In genomic region chr11:62445314-62445740, GRCh38 we compare ENCODE assay signal across 12 cellular contexts. TPM values are rescaled to one million over a fixed set of nuclear protein-coding genes. Genes with fewer than 3 reads are reported as not detected.
DNase-seq lines count a peak whose midpoint lies in the region; ATAC-seq and TF ChIP-seq lines count a peak whose summit lies in the region.
"Had no signal": no experiment of that assay in that cellular context is flagged by ENCODE, and none has a peak within 500 bp of the region (broad histone marks: within the 10 kb centered on the region; RNA-seq: fewer than 3 reads in every experiment).

No MANE protein-coding gene starts in this region.

- peaks cover 27% of the 10 kb centered on the region for H3K4me1 Mint-ChIP-seq in osteocyte (ENCODE audit: unreplicated experiment)

- DNase-seq in AG10803 (ENCODE audit: low read depth) (peak; percentile 86), RWPE1 (ENCODE audit: low spot score) (no peak), fibroblast of lung (ENCODE audit: low read depth in 2 of 2) (peak; percentile 70 to 80), osteocyte (ENCODE audit: extremely low spot score, unreplicated experiment) (no peak), ACHN (no peak), GM19238 (ENCODE audit: insufficient read length, low spot score) (no peak)
- DNase-seq: activated effector memory CD4-positive, alpha-beta T cell treated with anti-CD3 and anti-CD28 coated beads, Interleukin-2, amount 50 U/mL, for 16 hours; AML-193; WERI-Rb-1 had no signal

- no peaks in the 10 kb centered on the region for H3K27me3 Mint-ChIP-seq in osteocyte (ENCODE audit: unreplicated experiment)

- H3K27ac ChIP-seq in RWPE1 (peak overlapping the region; percentile 66), fibroblast of lung (ENCODE audit: insufficient read depth, low read length) (peak overlapping the region; percentile 92)
- H3K27ac ChIP-seq: WERI-Rb-1 had no signal

- H4K20me1 ChIP-seq in fibroblast of lung (ENCODE audit: control insufficient read depth, extremely low read depth, insufficient read depth, low read length) = no peaks in the 10 kb centered on the region

- H3K36me3 ChIP-seq in fibroblast of lung (ENCODE audit: control insufficient read depth, insufficient read depth, low read length) = no peaks in the 10 kb centered on the region
- H3K36me3 ChIP-seq: WERI-Rb-1 had no signal

- no peak overlapping the region for H3K4me3 Mint-ChIP-seq in osteocyte (ENCODE audit: unreplicated experiment)

- CTCF ChIA-PET in RWPE1 (lab: Yijun Ruan, JAX) = no interaction called here

- POLR2A ChIA-PET in RWPE1 (lab: Yijun Ruan, JAX; ENCODE audit: low non-redundant PET) = no interaction called here

- H3K4me2 ChIP-seq in fibroblast of lung (ENCODE audit: extremely low read depth, insufficient read depth, low read length) = no peak overlapping the region

- H3K27me3 ChIP-seq in fibroblast of lung (ENCODE audit: control insufficient read depth, insufficient read depth, low read length) = no peaks in the 10 kb centered on the region

- H3K9me3 ChIP-seq in fibroblast of lung (ENCODE audit: control insufficient read depth, insufficient read depth, low read depth, low read length) = no peaks in the 10 kb centered on the region

- in situ Hi-C loops in ACHN (cut with HindIII; ENCODE audit: low pct_ligation_motif_present, low pct_unique_long_range_greater_than_20kb, low sequenced_read_pairs) = no loop called here

- ATAC-seq in GM18873 (IDR thresholded peaks at IDR 0.05; ENCODE audit: low FRiP score, unreplicated experiment) (no peak), GM21529 (IDR thresholded peaks at IDR 0.05; ENCODE audit: unreplicated experiment) (no peak)

- H3K4me1 ChIP-seq in fibroblast of lung (ENCODE audit: control insufficient read depth, extremely low read depth, insufficient read depth, low read length) = peaks cover 21% of the 10 kb centered on the region

- no peaks in the 10 kb centered on the region for H3K9me3 Mint-ChIP-seq in osteocyte (ENCODE audit: unreplicated experiment)

- peak overlapping the region; percentile 48 for H3K27ac Mint-ChIP-seq in osteocyte (ENCODE audit: unreplicated experiment)

- H3K79me2 ChIP-seq in fibroblast of lung (ENCODE audit: control insufficient read depth, insufficient read depth, low read length) = no peaks in the 10 kb centered on the region

- H2AFZ ChIP-seq in fibroblast of lung (ENCODE audit: low read length) = no peak overlapping the region

- H3K4me3 ChIP-seq in AG10803 (ENCODE audit: low read length) (no peak overlapping the region), fibroblast of lung (replicated peaks in 1 of 4; ENCODE audit: control extremely low read depth in 1 of 4, insufficient read depth in 1 of 4, low read depth in 3 of 4, low read length in 4 of 4) (no peak overlapping the region)

- no peak overlapping the region for H3K9ac ChIP-seq in fibroblast of lung (ENCODE audit: insufficient read depth, low read length)

- TF ChIP-seq CTCF in AG10803 (conservative IDR thresholded peaks at IDR 0.05; ENCODE audit: low read length) (no peak), RWPE1 (conservative IDR thresholded peaks at IDR 0.05; ENCODE audit: low read depth) (no peak), fibroblast of lung (conservative IDR thresholded peaks at IDR 0.05 in 1 of 2, IDR thresholded peaks at IDR 0.05 in 1 of 2; ENCODE audit: low read depth in 1 of 2, low read length in 2 of 2) (no peak), osteocyte (IDR thresholded peaks at IDR 0.05) (no peak)

- H3K36me3 Mint-ChIP-seq in osteocyte (ENCODE audit: unreplicated experiment) = peaks cover 2% of the 10 kb centered on the region

RNA-seq across cellular contexts. Expression of gene SCGB1A1, which starts 26.5 kb away (rescaled TPM):
- total RNA-seq in fibroblast of lung (not detected in 2 replicates), osteocyte (not detected in 2 replicates)
- polyA plus RNA-seq in fibroblast of lung = not detected in 2 replicates
- polyA plus RNA-seq in fibroblast of lung (2012) = not detected in 2 replicates
- polyA minus RNA-seq in fibroblast of lung (ENCODE audit: low replicate concordance) = not detected in 2 replicates
- total RNA-seq: myocyte had no signal

Comparison
In these comparisons a context has a peak if more than half of its experiments do, and no peak if none do; other contexts are left out.
1. DNase-seq: peak in AG10803 (single experiment) and fibroblast of lung (2 of 2); none in RWPE1 (single experiment), osteocyte (single experiment), ACHN (single experiment) and GM19238 (single experiment).